22 cellular contexts compared by ENCODE assay signal in the genomic region with DNA sequence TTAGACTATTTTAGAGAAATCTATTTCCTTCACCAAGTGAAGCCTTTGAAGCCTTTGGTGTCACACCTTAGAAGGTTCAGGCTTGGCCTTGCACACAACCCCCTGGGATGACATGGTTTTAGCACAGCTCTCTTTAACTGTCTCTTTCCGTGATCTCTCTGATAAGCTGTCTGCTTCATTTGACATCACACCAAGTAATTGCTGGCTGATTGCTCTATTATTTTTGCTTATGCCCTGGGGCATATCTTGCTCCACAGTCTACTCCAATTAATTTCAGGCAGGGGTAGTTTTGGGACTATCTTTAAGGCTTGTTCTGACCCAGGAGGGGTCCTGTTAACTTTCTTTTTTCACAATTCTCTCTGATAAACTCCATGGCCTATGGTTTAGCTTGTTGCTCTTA.
DNase-seq lines count a peak whose midpoint lies in the region; TF ChIP-seq lines count a peak whose summit lies in the region.
"Had no signal": no experiment of that assay in that cellular context is flagged by ENCODE, and none has a peak within 500 bp of the region (broad histone marks: within the 10 kb centered on the region; RNA-seq: fewer than 3 reads in every experiment).

No MANE protein-coding gene starts in this region.

- H3K4me3 ChIP-seq in HEK293 (ENCODE audit: low read depth, low read length) = no peak overlapping the region
- H3K4me3 ChIP-seq: A549; BLaER1 treated with 17β-estradiol and CSF1 and Interleukin-3, amounts not matched to agents 10 nM and 100 nM; GM23338 had no signal

- CTCF ChIA-PET in HEK293 (lab: Yijun Ruan, JAX) = interaction anchor here (0.7 to 5.9 kb wide), 11 partner anchors 10 to 1845 kb away, joined by 3 to 43 read pairs (median 7); no protein-coding TSS in a partner anchor
- CTCF ChIA-PET in activated CD4-positive, alpha-beta memory T cell treated with anti-CD3 and anti-CD28 coated beads for 36 hours (lab: Charles Lee) = interaction anchor here (1.0 to 2.9 kb wide), 6 partner anchors 24 to 676 kb away, joined by 3 to 14 read pairs (median 6); no protein-coding TSS in a partner anchor

- H3K36me3 Mint-ChIP-seq in activated CD4-positive, alpha-beta memory T cell treated with anti-CD3 and anti-CD28 coated beads for 36 hours = no peaks in the 10 kb centered on the region
- H3K36me3 Mint-ChIP-seq: CD14-positive monocyte; CD8-positive, alpha-beta memory T cell had no signal

- H3K4me1 ChIP-seq in HEK293 (ENCODE audit: control insufficient read depth, insufficient read depth, low read length) = no peaks in the 10 kb centered on the region
- H3K4me1 ChIP-seq: BE2C had no signal

- H3K27ac Mint-ChIP-seq in activated CD4-positive, alpha-beta memory T cell treated with anti-CD3 and anti-CD28 coated beads for 36 hours = no peak overlapping the region
- H3K27ac Mint-ChIP-seq: CD4-positive, alpha-beta T cell; CD8-positive, alpha-beta memory T cell; GM23338; H9 had no signal

- no peaks in the 10 kb centered on the region; the same call in 1 of the 2 replicates for H3K9me3 ChIP-seq in HEK293 (ENCODE audit: control insufficient read depth, insufficient read depth, low read depth, low read length)
- H3K9me3 ChIP-seq: BE2C; BLaER1 treated with 17β-estradiol and CSF1 and Interleukin-3, amounts not matched to agents 10 nM and 100 nM; Caco-2 had no signal

- H3K9me3 Mint-ChIP-seq in activated CD4-positive, alpha-beta memory T cell treated with anti-CD3 and anti-CD28 coated beads for 36 hours = no peaks in the 10 kb centered on the region
- H3K9me3 Mint-ChIP-seq: CD4-positive, alpha-beta T cell; CD8-positive, alpha-beta memory T cell had no signal

- H3K36me3 ChIP-seq in HEK293 (ENCODE audit: control insufficient read depth in 2 of 2, insufficient read depth in 1 of 2, low read length in 2 of 2) = peaks cover 0 to 2% of the 10 kb centered on the region in 2 experiments; a peak in 1 of 3 replicates
- H3K36me3 ChIP-seq: BE2C; BLaER1 treated with 17β-estradiol and CSF1 and Interleukin-3, amounts not matched to agents 10 nM and 100 nM had no signal

- intact Hi-C loops in activated CD4-positive, alpha-beta memory T cell treated with anti-CD3 and anti-CD28 coated beads for 36 hours (cut with micrococcal nuclease) = loop anchor here (10.0 kb wide), 1 partner anchor 124 kb away; no protein-coding TSS in a partner anchor

- TF ChIP-seq CTCF in HEK293 (tag by site-specific recombination; IDR thresholded peaks at IDR 0.05) = no peak

- DNase-seq in NCI-H1417 (lab: John Stamatoyannopoulos, UW) = peak in 2 of 3 experiments; percentile 22 to 71
- no peak for DNase-seq in NCI-H1417 treated with DMSO at 0.1 percent for 48 hours (lab: John Stamatoyannopoulos, UW)
- DNase-seq in NCI-H146 treated with DMSO at 0.1 percent for 48 hours (lab: John Stamatoyannopoulos, UW; ENCODE audit: unreplicated experiment) = peak; percentile 78
- DNase-seq in COLO829 (ENCODE audit: low spot score) = no peak
- DNase-seq in activated CD4-positive, alpha-beta memory T cell treated with anti-CD3 and anti-CD28 coated beads for 36 hours = no peak
- DNase-seq in activated CD4-positive, CD25-positive, alpha-beta regulatory T cell treated with anti-CD3 and anti-CD28 coated beads, Interleukin-2, amount 50 U/mL, for 72 hours = no peak
- DNase-seq: 8988T; ACHN; AML-193; BE2C; Caco-2; CD4-positive, alpha-beta T cell; CD8-positive, alpha-beta memory T cell; DMS53; DMS79 treated with DMSO at 0.1 percent for 48 hours; GF-D8; H9 had no signal

- H3K27ac ChIP-seq in HEK293 (ENCODE audit: extremely low read depth, low read depth, low read length) = no peak overlapping the region
- H3K27ac ChIP-seq: BLaER1 treated with 17β-estradiol and CSF1 and Interleukin-3, amounts not matched to agents 10 nM and 100 nM had no signal

- H3K4me3 Mint-ChIP-seq in activated CD4-positive, alpha-beta memory T cell treated with anti-CD3 and anti-CD28 coated beads for 36 hours = no peak overlapping the region
- H3K4me3 Mint-ChIP-seq: CD14-positive monocyte; CD4-positive, alpha-beta T cell; CD8-positive, alpha-beta memory T cell; GM23338; H9 had no signal

- H3K4me1 Mint-ChIP-seq in activated CD4-positive, alpha-beta memory T cell treated with anti-CD3 and anti-CD28 coated beads for 36 hours (ENCODE audit: low read depth) = no peaks in the 10 kb centered on the region
- H3K4me1 Mint-ChIP-seq: CD8-positive, alpha-beta memory T cell had no signal

- peaks cover 25% of the 10 kb centered on the region for H3K27me3 Mint-ChIP-seq in activated CD4-positive, alpha-beta memory T cell treated with anti-CD3 and anti-CD28 coated beads for 36 hours

- POLR2A ChIA-PET in HEK293 (lab: Yijun Ruan, JAX) = no interaction called here
- POLR2A ChIA-PET in activated CD4-positive, alpha-beta memory T cell treated with anti-CD3 and anti-CD28 coated beads for 36 hours (lab: Charles Lee) = no interaction called here

TF ChIP-seq in HEK293, 187 proteins besides CTCF, POLR2A, EP300 and RAD21 (continues in another document):
- TF ChIP-seq PBX3 (CRISPR knock-in tag; IDR thresholded peaks at IDR 0.05) = no peak
- TF ChIP-seq ZNF354C (tag by site-specific recombination; IDR thresholded peaks at IDR 0.05; ENCODE audit: borderline replicate concordance, low read depth) = no peak
- no peak for TF ChIP-seq ZSCAN16 (tag by site-specific recombination; IDR thresholded peaks at IDR 0.05)
- no peak for TF ChIP-seq ZNF121 (tag by site-specific recombination; IDR thresholded peaks at IDR 0.05)
- peak; percentile 94 for TF ChIP-seq ZIC2 (tag by site-specific recombination; IDR thresholded peaks at IDR 0.05)
- TF ChIP-seq ZSCAN18 (tag by site-specific recombination; IDR thresholded peaks at IDR 0.05) = no peak
- peak; percentile 34; the same call in 1 of the 2 replicates for TF ChIP-seq PRDM10 (tag by site-specific recombination; IDR thresholded peaks at IDR 0.05)
- TF ChIP-seq FEZF1 (tag by site-specific recombination; IDR thresholded peaks at IDR 0.05) = peak; percentile 89
- no peak for TF ChIP-seq ZBTB48 (tag by site-specific recombination; IDR thresholded peaks at IDR 0.05)
- TF ChIP-seq ZSCAN4 (tag by site-specific recombination; IDR thresholded peaks at IDR 0.05) = no peak
- no peak for TF ChIP-seq ZNF785 (tag by site-specific recombination; IDR thresholded peaks at IDR 0.05)

Comparison
In these comparisons a context has a peak if more than half of its experiments do, and no peak if none do; other contexts are left out.
1. DNase-seq: peak in NCI-H1417 (2 of 3) and NCI-H146 treated with DMSO at 0.1 percent for 48 hours (single experiment); none in NCI-H1417 treated with DMSO at 0.1 percent for 48 hours (single experiment), COLO829 (single experiment), activated CD4-positive, alpha-beta memory T cell treated with anti-CD3 and anti-CD28 coated beads for 36 hours (single experiment) and activated CD4-positive, CD25-positive, alpha-beta regulatory T cell treated with anti-CD3 and anti-CD28 coated beads, Interleukin-2, amount 50 U/mL, for 72 hours (single experiment).